In genomic region chr2:100757621-100758394, GRCh38 we compare ENCODE assay signal across 13 cellular contexts.
A peak's percentile ranks its signal among the peaks of the same experiment; 100 is the strongest.
DNase-seq lines count a peak whose midpoint lies in the region; ATAC-seq, FAIRE-seq and TF ChIP-seq lines count a peak whose summit lies in the region.
"Had no signal": no experiment of that assay in that cellular context is flagged by ENCODE, and none has a peak within 500 bp of the region (broad histone marks: within the 10 kb centered on the region; RNA-seq: fewer than 3 reads in every experiment).

No MANE protein-coding gene starts in this region.

- no peak overlapping the region for H3K4me3 ChIP-seq in AG09309 (ENCODE audit: control insufficient read depth, low read depth, low read length)
- H3K4me3 ChIP-seq in mesendoderm (ENCODE audit: low read length), result no peak overlapping the region
- no peak overlapping the region for H3K4me3 ChIP-seq in coronary artery
- H3K4me3 ChIP-seq: gastrocnemius medialis had no signal

- no peaks in the 10 kb centered on the region for H3K27me3 Mint-ChIP-seq in CD4-positive, alpha-beta T cell

- H3K4me1 Mint-ChIP-seq in CD4-positive, alpha-beta T cell (ENCODE audit: low read depth), result peaks cover 2% of the 10 kb centered on the region

- no peaks in the 10 kb centered on the region for H3K36me3 Mint-ChIP-seq in CD4-positive, alpha-beta T cell (ENCODE audit: low read depth)
- H3K36me3 Mint-ChIP-seq: CD14-positive monocyte had no signal

- peak; percentile 73 for DNase-seq in AG09309 (ENCODE audit: low read depth)
- DNase-seq in NCI-H460 (ENCODE audit: extremely low read depth, low read depth), result peak; percentile 66
- DNase-seq in dermis blood vessel endothelial cell, result peak; percentile 73
- peak; percentile 29 for DNase-seq in mesendoderm
- no peak for DNase-seq in GM12892 (ENCODE audit: insufficient read length)
- no peak for DNase-seq in left colon
- no peak for DNase-seq in coronary artery (ENCODE audit: low spot score)
- no peak for DNase-seq in CD4-positive, alpha-beta T cell
- DNase-seq: activated effector memory CD4-positive, alpha-beta T cell treated with anti-CD3 and anti-CD28 coated beads, Interleukin-2, amount 50 U/mL, for 16 hours; NCI-H1092 had no signal

- no peak overlapping the region for H3K27ac Mint-ChIP-seq in CD4-positive, alpha-beta T cell
- H3K27ac Mint-ChIP-seq: CD14-positive monocyte; stimulated activated naive CD8-positive, alpha-beta T cell treated with anti-CD3 and anti-CD28 coated beads, Interleukin-15, Interleukin-2, amounts not matched to agents 100 ng/mL and 50 ng/mL, for 24 hours had no signal

- no peak overlapping the region for H3K18ac ChIP-seq in mesendoderm (ENCODE audit: low read length)

- TF ChIP-seq CTCF in AG09309 (IDR thresholded peaks at IDR 0.05; ENCODE audit: control insufficient read depth, insufficient read depth, low read depth, low read length, missing control alignments), result no peak
- TF ChIP-seq CTCF in coronary artery (IDR thresholded peaks at IDR 0.05), result no peak
- TF ChIP-seq CTCF in CD4-positive, alpha-beta T cell (IDR thresholded peaks at IDR 0.05), result no peak

- H2AK5ac ChIP-seq in mesendoderm (ENCODE audit: low read length), result no peak overlapping the region

- H3K56ac ChIP-seq in mesendoderm (ENCODE audit: low read length), result no peak overlapping the region

- H3K23ac ChIP-seq in mesendoderm (ENCODE audit: low read length), result no peak overlapping the region

- no peak overlapping the region for H2BK15ac ChIP-seq in mesendoderm (replicated peaks; ENCODE audit: low read depth)

- H4K8ac ChIP-seq in mesendoderm (ENCODE audit: low read depth, low read length), result no peak overlapping the region

- no peak overlapping the region for H3K9ac ChIP-seq in mesendoderm (ENCODE audit: low read length)

- CTCF ChIA-PET in CD4-positive, alpha-beta T cell (lab: Charles Lee), result no interaction called here

- H3K4me3 Mint-ChIP-seq in CD4-positive, alpha-beta T cell, result no peak overlapping the region
- H3K4me3 Mint-ChIP-seq: CD14-positive monocyte; stimulated activated naive CD8-positive, alpha-beta T cell treated with anti-CD3 and anti-CD28 coated beads, Interleukin-15, Interleukin-2, amounts not matched to agents 100 ng/mL and 50 ng/mL, for 24 hours had no signal

- TF ChIP-seq POLR2A in GM12892 (IDR thresholded peaks at IDR 0.05; ENCODE audit: low read depth, low read length), result no peak

- H2BK120ac ChIP-seq in mesendoderm (ENCODE audit: low read depth, low read length), result no peak overlapping the region

- intact Hi-C loops in left colon (cut with DNase I, micrococcal nuclease), result no loop called here
- intact Hi-C loops in CD4-positive, alpha-beta T cell (cut with DNase I, micrococcal nuclease), result no loop called here

- H3K79me1 ChIP-seq in mesendoderm (ENCODE audit: low read length), result no peaks in the 10 kb centered on the region

- H3K4me2 ChIP-seq in mesendoderm (ENCODE audit: low read length), result no peak overlapping the region

- no peak overlapping the region for H4K5ac ChIP-seq in mesendoderm (ENCODE audit: low read length)

- no peak for FAIRE-seq in GM12892 (lab: Jason Lieb, UNC)

- no peaks in the 10 kb centered on the region for H3K27me3 ChIP-seq in mesendoderm (ENCODE audit: insufficient read depth, low read length, poor library complexity)
- no peaks in the 10 kb centered on the region for H3K27me3 ChIP-seq in CD4-positive, alpha-beta T cell (ENCODE audit: control insufficient read depth, insufficient read depth, low read length)
- H3K27me3 ChIP-seq: gastrocnemius medialis had no signal

- no peaks in the 10 kb centered on the region for H3K36me3 ChIP-seq in mesendoderm (ENCODE audit: control insufficient read depth, insufficient read depth, low read length)
- H3K36me3 ChIP-seq: gastrocnemius medialis had no signal

- H3K4ac ChIP-seq in mesendoderm (ENCODE audit: low read depth, low read length), result no peak overlapping the region

- no peak overlapping the region for H2BK5ac ChIP-seq in mesendoderm (ENCODE audit: low read length)

- no CpG with 5 or more reads among the region's 6 CpGs for WGBS in mesendoderm (ENCODE audit: extremely low coverage, insufficient coverage, low lambda C conversion rate)

- H3K4me1 ChIP-seq in mesendoderm (ENCODE audit: control insufficient read depth, low read depth, low read length), result no peaks in the 10 kb centered on the region

- H3K27ac ChIP-seq in mesendoderm (ENCODE audit: low read depth, low read length) (no peak overlapping the region), coronary artery (no peak overlapping the region)
- H3K27ac ChIP-seq in CD4-positive, alpha-beta T cell (ENCODE audit: low read depth, low read length), result no peak overlapping the region
- H3K27ac ChIP-seq: gastrocnemius medialis had no signal

- POLR2A ChIA-PET in CD4-positive, alpha-beta T cell (lab: Charles Lee), result no interaction called here

- no peak for ATAC-seq in left colon
- ATAC-seq in CD4-positive, alpha-beta T cell (ENCODE audit: poor library complexity), result no peak

- H3K9me3 ChIP-seq in CD4-positive, alpha-beta T cell (ENCODE audit: control insufficient read depth, low read length), result no peaks in the 10 kb centered on the region
- H3K9me3 ChIP-seq: gastrocnemius medialis had no signal

- H3K79me2 ChIP-seq in mesendoderm (ENCODE audit: control insufficient read depth, insufficient read depth, low read length), result no peaks in the 10 kb centered on the region

- H3K9me3 Mint-ChIP-seq in CD4-positive, alpha-beta T cell, result no peaks in the 10 kb centered on the region

Comparison
In these comparisons a context has a peak if more than half of its experiments do, and no peak if none do; other contexts are left out.
1. DNase-seq: peak in AG09309 (single experiment), NCI-H460 (single experiment), dermis blood vessel endothelial cell (single experiment) and mesendoderm (single experiment); none in GM12892 (single experiment), left colon (0 of 2), coronary artery (single experiment) and CD4-positive, alpha-beta T cell (0 of 10).